1 cellular context compared by ENCODE assay signal in genomic region chr19:36014029-36014924, GRCh38.
A peak's percentile ranks its signal among the peaks of the same experiment; 100 is the strongest.
TF ChIP-seq lines count a peak whose summit lies in the region.

Gene ALKBH6, minus strand, starts transcription at chr19:36014213. Its CDS starts 816 bp downstream, at chr19:36013397.

TF ChIP-seq in K562, 482 proteins besides CTCF, POLR2A, EP300 and RAD21 (continued from another document and continues in another):
- TF ChIP-seq THAP7 (CRISPR knock-in tag; IDR thresholded peaks at IDR 0.05): no peak
- no peak for TF ChIP-seq TSC22D4 (tag; IDR thresholded peaks at IDR 0.05)
- TF ChIP-seq ZNF778 (CRISPR knock-in tag; IDR thresholded peaks at IDR 0.05): no peak
- peak; percentile 16 for TF ChIP-seq NFRKB (IDR thresholded peaks at IDR 0.05; ENCODE audit: low read depth)
- peak; percentile 58; the same call in 1 of the 2 replicates for TF ChIP-seq MTA3 (IDR thresholded peaks at IDR 0.05; ENCODE audit: borderline replicate concordance)
- peak; percentile 80 for TF ChIP-seq ELF1 (tag; IDR thresholded peaks at IDR 0.05)
- peak; percentile 72; the same call in 1 of the 2 replicates for TF ChIP-seq ARID4B (CRISPR knock-in tag; IDR thresholded peaks at IDR 0.05)
- no peak for TF ChIP-seq SIN3B (IDR thresholded peaks at IDR 0.05; ENCODE audit: low read depth)
- TF ChIP-seq ELK3 (CRISPR knock-in tag; IDR thresholded peaks at IDR 0.05): no peak
- no peak for TF ChIP-seq UBTF (IDR thresholded peaks at IDR 0.05; ENCODE audit: borderline replicate concordance in 1 of 2, low read depth in 2 of 2, low read length in 2 of 2)
- TF ChIP-seq MAZ (CRISPR knock-in tag; conservative IDR thresholded peaks at IDR 0.05 in 1 of 2, IDR thresholded peaks at IDR 0.05 in 1 of 2): peak in 1 of 2 experiments; percentile 23; a peak in 2 of 4 replicates
- TF ChIP-seq MNT (conservative IDR thresholded peaks at IDR 0.05): peak; percentile 64 to 79
- no peak for TF ChIP-seq FOXA3 (CRISPR knock-in tag; conservative IDR thresholded peaks at IDR 0.05 in 1 of 2, IDR thresholded peaks at IDR 0.05 in 1 of 2)
- no peak for TF ChIP-seq ADNP (tag; IDR thresholded peaks at IDR 0.05)
- TF ChIP-seq CBX2 (IDR thresholded peaks at IDR 0.05; ENCODE audit: insufficient read depth, low read length, poor library complexity, severe bottlenecking): no peak
- peak; percentile 55; the same call in 1 of the 2 replicates for TF ChIP-seq MXI1 (IDR thresholded peaks at IDR 0.05; ENCODE audit: low read depth, low read length)
- TF ChIP-seq TCFL5 (CRISPR knock-in tag; conservative IDR thresholded peaks at IDR 0.05): no peak
- TF ChIP-seq TBP (optimal IDR thresholded peaks at IDR 0.05; ENCODE audit: low read depth, low read length): peak; percentile 77
- TF ChIP-seq SAP30 (IDR thresholded peaks at IDR 0.05; ENCODE audit: borderline replicate concordance, insufficient read depth, low read depth, low read length, poor library complexity, severe bottlenecking): peak; percentile 85
- peak; percentile 39 for TF ChIP-seq MAX (CRISPR knock-in tag; IDR thresholded peaks at IDR 0.05)
- no peak for TF ChIP-seq ELF2 (CRISPR knock-in tag; IDR thresholded peaks at IDR 0.05)
- TF ChIP-seq ATF7 (IDR thresholded peaks at IDR 0.05): peak; percentile 80
- no peak for TF ChIP-seq MAFF (IDR thresholded peaks at IDR 0.05; ENCODE audit: low read length)
- no peak for TF ChIP-seq PHTF2 (CRISPR knock-in tag; IDR thresholded peaks at IDR 0.05)
- 0 out of 2 replicates have a peak, but pooled peaks have one; percentile 5 for TF ChIP-seq HCFC1 (IDR thresholded peaks at IDR 0.05; ENCODE audit: low read depth, low read length)
- no peak for TF ChIP-seq BACH1 (tag; IDR thresholded peaks at IDR 0.05)
- no peak for TF ChIP-seq ZNF165 (CRISPR knock-in tag; IDR thresholded peaks at IDR 0.05; ENCODE audit: borderline replicate concordance)
- peak; percentile 85 for TF ChIP-seq EP400 (IDR thresholded peaks at IDR 0.05)
- no peak for TF ChIP-seq ZNF140 (CRISPR knock-in tag; IDR thresholded peaks at IDR 0.05)
- TF ChIP-seq SETDB1 (IDR thresholded peaks at IDR 0.05; ENCODE audit: low read length): no peak
- peak in 1 of 2 experiments; percentile 15; a peak in 1 of 4 replicates for TF ChIP-seq FOXK2 (conservative IDR thresholded peaks at IDR 0.05 in 1 of 2, IDR thresholded peaks at IDR 0.05 in 1 of 2; ENCODE audit: low read depth in 2 of 2)
- TF ChIP-seq OTX1 (CRISPR knock-in tag; IDR thresholded peaks at IDR 0.05): peak; percentile 91
- no peak for TF ChIP-seq PREB (CRISPR knock-in tag; IDR thresholded peaks at IDR 0.05)
- TF ChIP-seq SRF (CRISPR knock-in tag; IDR thresholded peaks at IDR 0.05): peak in 1 of 2 experiments; percentile 63; a peak in 2 of 4 replicates
- TF ChIP-seq HBP1 (CRISPR knock-in tag; IDR thresholded peaks at IDR 0.05): peak; percentile 47
- no peak for TF ChIP-seq GTF2A2 (tag; IDR thresholded peaks at IDR 0.05)
- TF ChIP-seq CREB3L1 (IDR thresholded peaks at IDR 0.05; ENCODE audit: borderline replicate concordance, low read depth): peak; percentile 31; the same call in 1 of the 2 replicates
- TF ChIP-seq AFF1 (IDR thresholded peaks at IDR 0.05; ENCODE audit: low read depth in 1 of 2, partially characterized antibody in 2 of 2): peak in 1 of 2 experiments; percentile 46
- peak; percentile 94 for TF ChIP-seq FOS (IDR thresholded peaks at IDR 0.05; ENCODE audit: extremely low read depth, insufficient read length)
- peak; percentile 68 for TF ChIP-seq CREB1 (IDR thresholded peaks at IDR 0.05)
- peak; percentile 81 for TF ChIP-seq CREB1 (CRISPR knock-in tag; IDR thresholded peaks at IDR 0.05)
